ENCODE assay signal across 3 cellular contexts in genomic region chr10:102752266-102752930, GRCh38.
A peak's percentile ranks its signal among the peaks of the same experiment; 100 is the strongest.
TF ChIP-seq lines count a peak whose summit lies in the region.

No MANE protein-coding gene starts in this region.

TF ChIP-seq in SK-N-SH, 30 proteins besides CTCF, POLR2A, EP300 and RAD21:
- TF ChIP-seq MAX (IDR thresholded peaks at IDR 0.05; ENCODE audit: low read depth), result no peak
- no peak for TF ChIP-seq GABPA (IDR thresholded peaks at IDR 0.05; ENCODE audit: low read depth)
- peak; percentile 18; the same call in 1 of the 2 replicates for TF ChIP-seq FOSL2 (IDR thresholded peaks at IDR 0.05; ENCODE audit: borderline replicate concordance, low read depth)
- TF ChIP-seq JUND (IDR thresholded peaks at IDR 0.05), result no peak

TF ChIP-seq in SK-N-SH treated with all-trans-retinoic acid at 6 μM for 48 hours, 23 proteins besides CTCF, POLR2A, EP300 and RAD21:
- TF ChIP-seq ZFP30 (CRISPR knock-in tag; IDR thresholded peaks at IDR 0.05) (no peak), ZNF8 (CRISPR knock-in tag; IDR thresholded peaks at IDR 0.05) (no peak), SNAI2 (CRISPR knock-in tag; IDR thresholded peaks at IDR 0.05) (no peak), OSR1 (CRISPR knock-in tag; IDR thresholded peaks at IDR 0.05) (no peak), PATZ1 (CRISPR knock-in tag; IDR thresholded peaks at IDR 0.05; ENCODE audit: borderline replicate concordance) (no peak), CREB5 (CRISPR knock-in tag; IDR thresholded peaks at IDR 0.05; ENCODE audit: low read depth) (no peak), PPARA (CRISPR knock-in tag; IDR thresholded peaks at IDR 0.05; ENCODE audit: borderline replicate concordance) (no peak), ESRRG (CRISPR knock-in tag; IDR thresholded peaks at IDR 0.05) (no peak), POU6F1 (CRISPR knock-in tag; IDR thresholded peaks at IDR 0.05; ENCODE audit: borderline replicate concordance, low read depth) (no peak), BACH2 (CRISPR knock-in tag; IDR thresholded peaks at IDR 0.05; ENCODE audit: borderline replicate concordance) (no peak), ARNTL (CRISPR knock-in tag; IDR thresholded peaks at IDR 0.05; ENCODE audit: borderline replicate concordance, low read depth) (no peak), GLIS3 (CRISPR knock-in tag; IDR thresholded peaks at IDR 0.05) (no peak), RARB (CRISPR knock-in tag; IDR thresholded peaks at IDR 0.05) (no peak), CSRNP3 (CRISPR knock-in tag; IDR thresholded peaks at IDR 0.05) (no peak), ISL1 (CRISPR knock-in tag; IDR thresholded peaks at IDR 0.05) (no peak), ZC3H10 (CRISPR knock-in tag; IDR thresholded peaks at IDR 0.05) (no peak), ZFP3 (CRISPR knock-in tag; IDR thresholded peaks at IDR 0.05) (no peak), ZNF565 (CRISPR knock-in tag; conservative IDR thresholded peaks at IDR 0.05; ENCODE audit: low read depth) (no peak)
TF ChIP-seq in SK-N-SH treated with all-trans-retinoic acid at 6 μM for 48 hours: peak in this region for 0.

TF ChIP-seq in H1, 55 proteins besides CTCF, POLR2A, EP300 and RAD21:
- TF ChIP-seq NANOG (IDR thresholded peaks at IDR 0.05; ENCODE audit: insufficient read depth, low read depth, low read length, poor library complexity, severe bottlenecking), result no peak
- TF ChIP-seq TCF12 (IDR thresholded peaks at IDR 0.05; ENCODE audit: low read depth, low read length), result no peak
- no peak for TF ChIP-seq SRF (IDR thresholded peaks at IDR 0.05; ENCODE audit: low read depth, low read length)
- TF ChIP-seq SIX5 (IDR thresholded peaks at IDR 0.05; ENCODE audit: low read depth, low read length), result no peak
- TF ChIP-seq POLR2AphosphoS5 (IDR thresholded peaks at IDR 0.05; ENCODE audit: low read depth, low read length), result no peak
- no peak for TF ChIP-seq BRCA1 (IDR thresholded peaks at IDR 0.05; ENCODE audit: low read depth, low read length)
- no peak for TF ChIP-seq ATF3 (IDR thresholded peaks at IDR 0.05; ENCODE audit: insufficient read depth, low read depth, low read length)
- no peak for TF ChIP-seq PHF8 (conservative IDR thresholded peaks at IDR 0.05; ENCODE audit: low read depth, low read length)
- no peak for TF ChIP-seq BCL11A (IDR thresholded peaks at IDR 0.05; ENCODE audit: low read depth in 2 of 2, low read length in 2 of 2)
- no peak for TF ChIP-seq JUND (IDR thresholded peaks at IDR 0.05; ENCODE audit: low read length)
- TF ChIP-seq SUZ12 (IDR thresholded peaks at IDR 0.05; ENCODE audit: low read length), result no peak
- no peak for TF ChIP-seq USF2 (IDR thresholded peaks at IDR 0.05; ENCODE audit: low read length)
TF ChIP-seq in H1: peak in this region for 0.
